28 cellular contexts compared by ENCODE assay signal in the genomic region with DNA sequence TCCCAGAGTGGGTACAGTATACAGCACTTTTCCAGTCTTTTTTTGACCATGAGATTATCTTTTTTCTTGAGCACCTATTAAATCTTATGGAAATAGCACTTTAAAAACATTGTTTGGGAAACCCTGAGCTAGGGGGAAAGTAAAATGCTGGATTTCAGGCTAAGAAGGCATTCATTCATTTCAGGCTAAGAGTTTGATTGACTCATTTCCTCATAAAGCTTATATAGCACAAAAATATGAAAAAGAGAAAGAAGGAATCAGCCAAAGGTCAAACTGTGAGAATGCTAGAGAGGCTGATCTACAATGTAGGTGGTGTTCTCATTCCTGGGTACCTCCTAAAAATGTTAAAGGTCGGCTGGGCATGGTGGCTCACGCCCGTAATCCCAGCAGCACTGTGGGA.
"Had no signal": no experiment of that assay in that cellular context is flagged by ENCODE, and none has a peak within 500 bp of the region (broad histone marks: within the 10 kb centered on the region; RNA-seq: fewer than 3 reads in every experiment).

No MANE protein-coding gene starts in this region.

- H3K4me3 ChIP-seq: dorsolateral prefrontal cortex, esophagus muscularis mucosa, gastroesophageal sphincter, heart right ventricle had no signal

- H3K27ac ChIP-seq: dorsolateral prefrontal cortex, esophagus muscularis mucosa, foreskin keratinocyte, gastroesophageal sphincter, heart right ventricle had no signal

- H3K9me3 Mint-ChIP-seq: activated CD8-positive, alpha-beta T cell treated with anti-CD3 and anti-CD28 coated beads for 36 hours; activated T-cell treated with anti-CD3 and anti-CD28 coated beads, Interleukin-2, amount 50 U/mL, for 4 hours; activated T-helper 17 cell treated with anti-CD3 and anti-CD28 coated beads, Interleukin-2, amount 50 U/mL, for 72 hours; endodermal cell had no signal

- ATAC-seq: activated T-cell treated with anti-CD3 and anti-CD28 coated beads, Interleukin-2, amount 50 U/mL, for 4 hours; activated T-helper 17 cell treated with anti-CD3 and anti-CD28 coated beads, Interleukin-2, amount 50 U/mL, for 72 hours; gastroesophageal sphincter; heart right ventricle had no signal

- H3K4me1 ChIP-seq: foreskin keratinocyte had no signal

- H3K27me3 ChIP-seq: dorsolateral prefrontal cortex, esophagus muscularis mucosa, foreskin keratinocyte, gastroesophageal sphincter, heart right ventricle had no signal

- H3K27ac Mint-ChIP-seq: activated CD8-positive, alpha-beta T cell treated with anti-CD3 and anti-CD28 coated beads for 36 hours; activated naive CD8-positive, alpha-beta T cell; activated T-helper 17 cell treated with anti-CD3 and anti-CD28 coated beads, Interleukin-2, amount 50 U/mL, for 72 hours; endodermal cell had no signal

- H3K4me1 Mint-ChIP-seq: activated T-helper 17 cell treated with anti-CD3 and anti-CD28 coated beads, Interleukin-2, amount 50 U/mL, for 72 hours; endodermal cell had no signal

- H3K4me3 Mint-ChIP-seq: activated CD8-positive, alpha-beta T cell treated with anti-CD3 and anti-CD28 coated beads for 36 hours; activated naive CD8-positive, alpha-beta T cell; activated T-cell treated with anti-CD3 and anti-CD28 coated beads, Interleukin-2, amount 50 U/mL, for 4 hours; activated T-helper 17 cell treated with anti-CD3 and anti-CD28 coated beads, Interleukin-2, amount 50 U/mL, for 72 hours; endodermal cell had no signal

- H3K9me3 ChIP-seq: esophagus muscularis mucosa, gastroesophageal sphincter, heart right ventricle had no signal

- DNase-seq: activated CD4-positive, alpha-beta T cell treated with anti-CD3 and anti-CD28 coated beads for 4 hours; activated CD4-positive, alpha-beta T cell treated with anti-CD3 and anti-CD28 coated beads, Interleukin-2, amount 50 U/mL, for 1 hour; activated CD4-positive, alpha-beta T cell treated with anti-CD3 and anti-CD28 coated beads, Interleukin-2, amount 50 U/mL, for 48 hours; activated CD4-positive, CD25-positive, alpha-beta regulatory T cell; activated CD4-positive, CD25-positive, alpha-beta regulatory T cell treated with anti-CD3 and anti-CD28 coated beads, Interleukin-2, amount 50 U/mL, for 72 hours; activated CD8-positive, alpha-beta memory T cell treated with anti-CD3 and anti-CD28 coated beads for 24 hours; activated CD8-positive, alpha-beta T cell treated with anti-CD3 and anti-CD28 coated beads for 36 hours; activated effector memory CD4-positive, alpha-beta T cell treated with Interleukin-2 at 50 U/mL for 16 hours; activated gamma-delta T cell treated with Interleukin-2 at 50 U/mL for 16 hours; activated naive CD4-positive, alpha-beta T cell treated with anti-CD3 and anti-CD28 coated beads, Interleukin-2, amount 50 U/mL, for 16 hours; activated naive CD4-positive, alpha-beta T cell treated with Interleukin-2 at 50 U/mL for 16 hours; activated T-cell treated with anti-CD3 and anti-CD28 coated beads, Interleukin-2, amount 50 U/mL, for 4 hours; amniotic stem cell; anterior cingulate cortex; caudate nucleus; dorsolateral prefrontal cortex; effector memory CD4-positive, alpha-beta T cell; endodermal cell; erythroblast; foreskin keratinocyte; heart right ventricle; T-helper 2 cell had no signal

- FAIRE-seq: astrocyte, colon had no signal

- H3K36me3 Mint-ChIP-seq: activated naive CD8-positive, alpha-beta T cell had no signal
